1 cellular context compared by ENCODE assay signal in the genomic region with DNA sequence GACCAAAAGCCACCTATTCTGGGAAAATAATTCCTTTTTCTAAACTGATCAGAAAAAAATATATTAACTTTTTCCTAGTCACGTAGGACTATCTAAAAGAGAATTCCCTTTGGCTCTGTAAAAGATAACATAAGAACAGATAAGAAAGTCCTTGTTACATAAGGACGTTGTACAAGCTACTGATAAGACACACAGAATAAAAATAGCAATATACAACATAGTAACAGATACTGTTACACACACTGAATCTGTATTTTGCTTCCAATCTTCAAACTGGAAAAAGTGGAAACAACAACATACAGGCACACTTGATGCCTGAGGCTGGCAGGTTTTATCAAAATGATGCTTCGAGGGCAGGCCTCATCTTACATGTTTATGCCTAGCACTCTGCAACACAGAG.
TF ChIP-seq lines count a peak whose summit lies in the region.

No MANE protein-coding gene starts in this region.

TF ChIP-seq in K562, 482 proteins besides CTCF, POLR2A, EP300 and RAD21:
- no peak for TF ChIP-seq ZKSCAN3 (CRISPR knock-in tag; IDR thresholded peaks at IDR 0.05)
- peak; percentile 43; the same call in 1 of the 2 replicates for TF ChIP-seq ARID1B (IDR thresholded peaks at IDR 0.05)
- no peak for TF ChIP-seq ZNF12 (CRISPR knock-in tag; IDR thresholded peaks at IDR 0.05)
- peak; percentile 28; the same call in 1 of the 2 replicates for TF ChIP-seq SOX6 (IDR thresholded peaks at IDR 0.05)
- peak; percentile 39; the same call in 1 of the 2 replicates for TF ChIP-seq FOXJ2 (tag; IDR thresholded peaks at IDR 0.05)
TF ChIP-seq in K562: peak in this region for 3.
